Comparison of ENCODE assay signal across 33 cellular contexts in the genomic region with DNA sequence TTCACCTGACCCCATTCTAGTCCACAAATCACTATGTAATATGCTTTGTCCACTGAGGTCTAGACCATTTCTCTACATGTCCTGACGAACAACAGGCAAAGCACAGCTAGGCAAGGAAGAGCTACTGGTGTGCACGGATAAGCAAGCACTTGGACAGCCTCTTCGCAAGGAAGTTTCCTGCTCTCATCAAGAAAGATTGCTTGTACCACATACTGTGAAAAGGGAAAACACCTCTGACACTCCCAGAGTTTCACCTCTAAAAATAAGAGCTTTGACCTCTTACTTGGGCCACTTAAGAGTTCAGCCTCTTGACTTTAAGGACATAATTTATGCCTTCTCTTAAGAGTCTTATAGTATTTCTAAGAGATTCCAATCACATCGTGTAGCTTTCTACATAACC. TPM values are rescaled to one million over a fixed set of nuclear protein-coding genes. Genes with fewer than 3 reads are reported as not detected.
"Had no signal": no experiment of that assay in that cellular context is flagged by ENCODE, and none has a peak within 500 bp of the region (broad histone marks: within the 10 kb centered on the region; RNA-seq: fewer than 3 reads in every experiment).

No MANE protein-coding gene starts in this region.

- DNase-seq: activated CD4-positive, alpha-beta memory T cell treated with anti-CD3 and anti-CD28 coated beads, Interleukin-2, amount 10 ng/mL, durations not matched to agents 7 days and 5 days; activated CD4-positive, alpha-beta T cell treated with anti-CD3 and anti-CD28 coated beads for 1 hour; activated CD4-positive, alpha-beta T cell treated with anti-CD3 and anti-CD28 coated beads for 48 hours; activated CD4-positive, CD25-positive, alpha-beta regulatory T cell; activated effector memory CD4-positive, alpha-beta T cell treated with anti-CD3 and anti-CD28 coated beads, Interleukin-2, amount 50 U/mL, for 16 hours; activated naive CD4-positive, alpha-beta T cell; activated naive CD4-positive, alpha-beta T cell treated with anti-CD3 and anti-CD28 coated beads, Interleukin-2, amount 50 U/mL, for 16 hours; activated naive CD8-positive, alpha-beta T cell treated with anti-CD3 and anti-CD28 coated beads, Interleukin-2, amount 10 ng/mL, durations not matched to agents 7 days and 5 days; activated T-cell treated with anti-CD3 and anti-CD28 coated beads, Interleukin-2, amount 50 U/mL, for 1 hour; activated T-cell treated with anti-CD3 and anti-CD28 coated beads, Interleukin-2, amount 50 U/mL, for 72 hours; adrenal gland; brain microvascular endothelial cell; central memory CD4-positive, alpha-beta T cell; NCI-H1092 treated with DMSO at 0.1 percent for 48 hours; NCI-H1417; NCI-H146; NCI-H187; NCI-H2029 treated with DMSO at 0.1 percent for 48 hours; NCI-H2107; NCI-H226; NCI-H524 treated with DMSO at 0.1 percent for 48 hours; NCI-H748 treated with DMSO at 0.1 percent for 48 hours; NK-92 treated with Interleukin-12 subunit alpha and Interleukin-12 subunit beta, amount 100 ng/mL, for 24 hours; Right ventricle myocardium superior; SW 1271; T-helper 1 cell; T-helper 2 cell; T-helper 9 cell had no signal

- H3K4me2 ChIP-seq: KMS-11 had no signal

- H3K9ac ChIP-seq: KMS-11 had no signal

- ATAC-seq: activated T-cell treated with anti-CD3 and anti-CD28 coated beads, Interleukin-2, amount 50 U/mL, for 72 hours; activated T-helper 17 cell treated with anti-CD3 and anti-CD28 coated beads, Interleukin-2, amount 50 U/mL, for 72 hours had no signal

- H3K4me3 ChIP-seq: adrenal gland had no signal

- H3K27ac ChIP-seq: adrenal gland, brain microvascular endothelial cell, KMS-11, VCaP had no signal

- H3K27ac Mint-ChIP-seq: activated CD4-positive, alpha-beta memory T cell treated with anti-CD3 and anti-CD28 coated beads, Interleukin-2, amount 10 ng/mL, durations not matched to agents 7 days and 5 days; activated naive CD8-positive, alpha-beta T cell treated with anti-CD3 and anti-CD28 coated beads, Interleukin-2, amount 10 ng/mL, durations not matched to agents 7 days and 5 days; activated T-cell treated with anti-CD3 and anti-CD28 coated beads, Interleukin-2, amount 50 U/mL, for 72 hours; activated T-helper 17 cell treated with anti-CD3 and anti-CD28 coated beads, Interleukin-2, amount 50 U/mL, for 72 hours had no signal

- H3K4me3 Mint-ChIP-seq: activated CD4-positive, alpha-beta memory T cell treated with anti-CD3 and anti-CD28 coated beads, Interleukin-2, amount 10 ng/mL, durations not matched to agents 7 days and 5 days; activated naive CD8-positive, alpha-beta T cell treated with anti-CD3 and anti-CD28 coated beads, Interleukin-2, amount 10 ng/mL, durations not matched to agents 7 days and 5 days; activated T-cell treated with anti-CD3 and anti-CD28 coated beads, Interleukin-2, amount 50 U/mL, for 72 hours; activated T-helper 17 cell treated with anti-CD3 and anti-CD28 coated beads, Interleukin-2, amount 50 U/mL, for 72 hours had no signal

- H3K9me3 Mint-ChIP-seq: activated CD4-positive, alpha-beta memory T cell treated with anti-CD3 and anti-CD28 coated beads, Interleukin-2, amount 10 ng/mL, durations not matched to agents 7 days and 5 days; activated naive CD8-positive, alpha-beta T cell treated with anti-CD3 and anti-CD28 coated beads, Interleukin-2, amount 10 ng/mL, durations not matched to agents 7 days and 5 days; activated T-cell treated with anti-CD3 and anti-CD28 coated beads, Interleukin-2, amount 50 U/mL, for 72 hours; activated T-helper 17 cell treated with anti-CD3 and anti-CD28 coated beads, Interleukin-2, amount 50 U/mL, for 72 hours had no signal

- H3K36me3 ChIP-seq: adrenal gland, brain microvascular endothelial cell had no signal

- H3K9me3 ChIP-seq: adrenal gland had no signal

- H3K27me3 Mint-ChIP-seq: activated CD4-positive, alpha-beta memory T cell treated with anti-CD3 and anti-CD28 coated beads, Interleukin-2, amount 10 ng/mL, durations not matched to agents 7 days and 5 days; activated naive CD8-positive, alpha-beta T cell treated with anti-CD3 and anti-CD28 coated beads, Interleukin-2, amount 10 ng/mL, durations not matched to agents 7 days and 5 days; activated T-helper 17 cell treated with anti-CD3 and anti-CD28 coated beads, Interleukin-2, amount 50 U/mL, for 72 hours had no signal

- H3K4me1 Mint-ChIP-seq: activated T-helper 17 cell treated with anti-CD3 and anti-CD28 coated beads, Interleukin-2, amount 50 U/mL, for 72 hours had no signal

- H3K4me1 ChIP-seq: adrenal gland had no signal

- H3K27me3 ChIP-seq: adrenal gland had no signal

RNA-seq across cellular contexts. Expression of a gene that starts 36.0 kb away (rescaled TPM):
- total RNA-seq: LHCN-M2, OCI-LY7 had no signal
